25 cellular contexts compared by ENCODE assay signal in the genomic region with DNA sequence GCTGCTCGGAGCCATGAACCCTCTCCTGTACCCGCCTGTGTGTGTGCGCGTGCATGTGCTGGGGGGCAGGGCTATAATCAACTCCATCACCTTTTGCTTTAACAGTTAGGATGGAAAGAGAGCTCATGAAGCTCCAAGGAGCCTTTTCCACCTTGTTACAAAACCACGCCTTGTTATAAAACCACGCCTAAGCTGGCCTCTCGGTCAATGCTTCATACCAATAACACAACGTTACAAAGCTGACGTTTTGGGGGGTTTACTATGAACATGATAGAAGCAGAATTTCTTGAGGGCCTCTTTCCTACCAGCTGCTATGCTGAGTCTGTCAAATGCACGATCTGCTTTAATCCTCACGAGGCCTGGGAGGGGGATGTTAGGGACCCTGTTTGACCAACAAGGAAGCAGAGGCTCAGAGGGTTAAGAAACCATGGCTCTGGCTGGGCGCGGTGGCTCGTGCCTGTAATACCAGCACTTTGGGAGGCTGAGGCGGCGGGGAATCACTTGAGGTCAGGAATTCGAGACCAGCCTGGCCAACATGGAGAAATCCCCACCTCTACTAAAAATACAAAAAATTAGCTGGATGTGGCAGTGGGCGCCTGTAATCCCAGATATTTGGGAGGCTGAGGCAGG. TPM values are rescaled to one million over a fixed set of nuclear protein-coding genes. Genes with fewer than 3 reads are reported as not detected.
DNase-seq lines count a peak whose midpoint lies in the region; ATAC-seq and TF ChIP-seq lines count a peak whose summit lies in the region.
"Had no signal": no experiment of that assay in that cellular context is flagged by ENCODE, and none has a peak within 500 bp of the region (broad histone marks: within the 10 kb centered on the region; RNA-seq: fewer than 3 reads in every experiment).

No MANE protein-coding gene starts in this region.

- H3K27ac ChIP-seq in ascending aorta: peak overlapping the region; percentile 41 to 70
- H3K27ac ChIP-seq in fibroblast of lung (ENCODE audit: insufficient read depth, low read length): peak overlapping the region; percentile 77
- peak overlapping the region; percentile 79 for H3K27ac ChIP-seq in osteoblast (ENCODE audit: low read depth, low read length)
- H3K27ac ChIP-seq in thyroid gland: peak overlapping the region in 2 of 3 donors; percentile 45 to 65

- no peak for DNase-seq in ascending aorta (ENCODE audit: low spot score in 2 of 2)
- DNase-seq in fibroblast of lung (ENCODE audit: low read depth in 2 of 2): no peak
- peak; percentile 23 for DNase-seq in osteoblast (ENCODE audit: insufficient read length, low spot score, missing footprints)
- no peak for DNase-seq in thyroid gland
- DNase-seq in NCI-H748 treated with DMSO at 0.1 percent for 48 hours (lab: John Stamatoyannopoulos, UW): no peak
- no peak for DNase-seq in NCI-H82 (lab: John Stamatoyannopoulos, UW)
- DNase-seq: activated CD4-positive, alpha-beta T cell treated with anti-CD3 and anti-CD28 coated beads for 48 hours; activated CD8-positive, alpha-beta memory T cell treated with anti-CD3 and anti-CD28 coated beads, Interleukin-2, amount 10 ng/mL, durations not matched to agents 7 days and 5 days; activated naive CD4-positive, alpha-beta T cell treated with anti-CD3 and anti-CD28 coated beads, Interleukin-2, amount 50 U/mL, for 16 hours; CD4-positive, CD25-positive, alpha-beta regulatory T cell; effector CD8-positive, alpha-beta T cell; IMR-90; NCI-H1105 treated with DMSO at 0.1 percent for 48 hours; NCI-H2081; NK-92 treated with Interleukin-12 subunit alpha and Interleukin-12 subunit beta, amount 100 ng/mL, for 24 hours; T-helper 17 cell had no signal

- 92 to 95% methylated on average over 14 to 18 of the region's 18 CpGs for WGBS in thyroid gland, 2 donors

- H3K9me3 ChIP-seq in ascending aorta: no peaks in the 10 kb centered on the region
- no peaks in the 10 kb centered on the region for H3K9me3 ChIP-seq in fibroblast of lung (ENCODE audit: control insufficient read depth, insufficient read depth, low read depth, low read length)
- no peaks in the 10 kb centered on the region for H3K9me3 ChIP-seq in osteoblast (ENCODE audit: low read depth, low read length)
- no peaks in the 10 kb centered on the region for H3K9me3 ChIP-seq in thyroid gland

- no peak overlapping the region for H3K9ac ChIP-seq in fibroblast of lung (ENCODE audit: insufficient read depth, low read length)

- TF ChIP-seq POLR2A in thyroid gland (IDR thresholded peaks at IDR 0.05): no peak

- H4K20me1 ChIP-seq in fibroblast of lung (ENCODE audit: control insufficient read depth, extremely low read depth, insufficient read depth, low read length) (no peaks in the 10 kb centered on the region), osteoblast (ENCODE audit: insufficient read depth, low read length) (peaks cover 14% of the 10 kb centered on the region)

- no peak overlapping the region for H3K4me2 ChIP-seq in fibroblast of lung (ENCODE audit: extremely low read depth, insufficient read depth, low read length)
- no peak overlapping the region for H3K4me2 ChIP-seq in osteoblast (ENCODE audit: insufficient read depth, low read length)

- no peak for TF ChIP-seq CTCF in ascending aorta (IDR thresholded peaks at IDR 0.05)
- TF ChIP-seq CTCF in fibroblast of lung (conservative IDR thresholded peaks at IDR 0.05 in 1 of 2, IDR thresholded peaks at IDR 0.05 in 1 of 2; ENCODE audit: low read depth in 1 of 2, low read length in 2 of 2): no peak
- TF ChIP-seq CTCF in osteoblast (IDR thresholded peaks at IDR 0.05; ENCODE audit: extremely low read depth, low read depth, low read length): no peak
- no peak for TF ChIP-seq CTCF in thyroid gland (IDR thresholded peaks at IDR 0.05)

- H2AFZ ChIP-seq in fibroblast of lung (ENCODE audit: low read length): no peak overlapping the region
- H2AFZ ChIP-seq in osteoblast (ENCODE audit: low read length): no peak overlapping the region

- intact Hi-C loops in ascending aorta (cut with DNase I): no loop called here
- intact Hi-C loops in thyroid gland (cut with DNase I): no loop called here

- no peaks in the 10 kb centered on the region for H3K27me3 ChIP-seq in ascending aorta
- H3K27me3 ChIP-seq in fibroblast of lung (ENCODE audit: control insufficient read depth, insufficient read depth, low read length): no peaks in the 10 kb centered on the region
- no peaks in the 10 kb centered on the region for H3K27me3 ChIP-seq in osteoblast (ENCODE audit: insufficient read depth, low read length)
- H3K27me3 ChIP-seq in thyroid gland: no peaks in the 10 kb centered on the region

- H3K4me3 ChIP-seq in ascending aorta: no peak overlapping the region
- no peak overlapping the region for H3K4me3 ChIP-seq in fibroblast of lung (replicated peaks in 1 of 4; ENCODE audit: control extremely low read depth in 1 of 4, insufficient read depth in 1 of 4, low read depth in 3 of 4, low read length in 4 of 4)
- H3K4me3 ChIP-seq in osteoblast (ENCODE audit: insufficient read depth, low read length): no peak overlapping the region
- H3K4me3 ChIP-seq in thyroid gland (replicated peaks in 1 of 3): no peak overlapping the region

- H3K4me1 ChIP-seq in ascending aorta (peaks cover 0 to 14% of the 10 kb centered on the region in 2 donors), fibroblast of lung (ENCODE audit: control insufficient read depth, extremely low read depth, insufficient read depth, low read length) (peaks cover 13% of the 10 kb centered on the region), osteoblast (ENCODE audit: insufficient read depth, low read length) (peaks cover 7% of the 10 kb centered on the region), thyroid gland (peaks cover 4 to 15% of the 10 kb centered on the region in 2 donors)

- H3K79me2 ChIP-seq in fibroblast of lung (ENCODE audit: control insufficient read depth, insufficient read depth, low read length) (no peaks in the 10 kb centered on the region), osteoblast (ENCODE audit: insufficient read depth, low read length) (no peaks in the 10 kb centered on the region)

- H3K36me3 ChIP-seq in ascending aorta (peaks cover 91 to 100% of the 10 kb centered on the region in 2 donors), fibroblast of lung (ENCODE audit: control insufficient read depth, insufficient read depth, low read length) (peaks cover 55% of the 10 kb centered on the region), osteoblast (ENCODE audit: insufficient read depth, low read length) (peaks cover 92% of the 10 kb centered on the region), thyroid gland (peaks cover 69 to 74% of the 10 kb centered on the region in 2 donors)

- ATAC-seq in HG03045 (IDR thresholded peaks at IDR 0.05; ENCODE audit: unreplicated experiment): no peak
- ATAC-seq: activated CD8-positive, alpha-beta memory T cell treated with anti-CD3 and anti-CD28 coated beads, Interleukin-2, amount 10 ng/mL, durations not matched to agents 7 days and 5 days; esophagus mucosa; Panc1; T-helper 17 cell had no signal

RNA-seq across cellular contexts. Expression of a gene that starts 11.9 kb away (rescaled TPM):
- 8.1 TPM for total RNA-seq in ascending aorta
- 2.6 and 7.3 TPM in 2 replicates for total RNA-seq in fibroblast of lung
- 0.77 and 1.6 TPM in 2 replicates for polyA plus RNA-seq in fibroblast of lung
- polyA plus RNA-seq in fibroblast of lung (2012): 1.5 and 3.1 TPM in 2 replicates
- polyA minus RNA-seq in fibroblast of lung (ENCODE audit: low replicate concordance): 0.33 and 0.47 TPM in 2 replicates
- 10.6 and 18.1 TPM in 2 replicates for total RNA-seq in osteoblast
- 10 to 100 TPM in 3 of 4 donors, 1 to 10 TPM in 1; 9.0 to 48.8 (median 26.3) TPM for total RNA-seq in thyroid gland

RNA-seq across cellular contexts. Expression of a gene that starts 21.3 kb away (rescaled TPM):
- total RNA-seq in ascending aorta (15.2 TPM), fibroblast of lung (6.4 and 8.3 TPM in 2 replicates), osteoblast (12.3 and 12.7 TPM in 2 replicates), thyroid gland (10 to 100 TPM; 14.3 to 27.2 (median 17.8) TPM)
- polyA plus RNA-seq in fibroblast of lung: 1.1 and 1.7 TPM in 2 replicates
- 1.0 and 1.3 TPM in 2 replicates for polyA plus RNA-seq in fibroblast of lung (2012)
- 1.5 and 2.4 TPM in 2 replicates for polyA minus RNA-seq in fibroblast of lung (ENCODE audit: low replicate concordance)

RNA-seq across cellular contexts. Expression of a gene that starts 22.4 kb away (rescaled TPM):
- total RNA-seq in ascending aorta: 205 TPM
- 212 and 271 TPM in 2 replicates for total RNA-seq in fibroblast of lung
- 271 and 332 TPM in 2 replicates for polyA plus RNA-seq in fibroblast of lung
- 391 and 411 TPM in 2 replicates for polyA plus RNA-seq in fibroblast of lung (2012)
- 60.7 and 77.6 TPM in 2 replicates for polyA minus RNA-seq in fibroblast of lung (ENCODE audit: low replicate concordance)
- 235 and 265 TPM in 2 replicates for total RNA-seq in osteoblast
- total RNA-seq in thyroid gland: 100 to 1,000 TPM; 115 to 325 (median 195) TPM

RNA-seq across cellular contexts. Expression of a gene that starts 52.0 kb away (rescaled TPM):
- total RNA-seq in ascending aorta: 48.0 TPM
- 32.1 and 39.8 TPM in 2 replicates for total RNA-seq in fibroblast of lung
- polyA plus RNA-seq in fibroblast of lung: 59.4 and 72.9 TPM in 2 replicates
- 64.1 and 75.1 TPM in 2 replicates for polyA plus RNA-seq in fibroblast of lung (2012)
- 72.2 and 78.5 TPM in 2 replicates for polyA minus RNA-seq in fibroblast of lung (ENCODE audit: low replicate concordance)
- 40.5 and 42.1 TPM in 2 replicates for total RNA-seq in osteoblast
- 100 to 1,000 TPM in 1 of 4 donors, 10 to 100 TPM in 3; 57.8 to 148 (median 82.7) TPM for total RNA-seq in thyroid gland

RNA-seq across cellular contexts. Expression of a gene that starts 55.6 kb away (rescaled TPM):
- total RNA-seq in ascending aorta (not detected), fibroblast of lung (not detected in 2 replicates), osteoblast (not detected in 2 replicates), thyroid gland (not detected)
- polyA plus RNA-seq in fibroblast of lung: not detected in 2 replicates
- polyA plus RNA-seq in fibroblast of lung (2012): not detected in 2 replicates
- not detected in 2 replicates for polyA minus RNA-seq in fibroblast of lung (ENCODE audit: low replicate concordance)
- total RNA-seq: activated CD8-positive, alpha-beta memory T cell treated with anti-CD3 and anti-CD28 coated beads, Interleukin-2, amount 10 ng/mL, durations not matched to agents 7 days and 5 days; activated T-helper 1 cell treated with anti-CD3 and anti-CD28 coated beads, Interleukin-12 subunit alpha, Interleukin-12 subunit beta, Interleukin-2, Interleukin-4 antibody, amounts not matched to agents 30 ng/mL and 10 ng/mL and 1 ng/mL, durations not matched to agents 14 hours and 24 hours and 36 hours; chondrocyte; esophagus mucosa; IMR-90; NCI-H460; renal cortical epithelial cell; SK-MEL-5; subcutaneous adipose tissue had no signal
- polyA plus RNA-seq: IMR-90 had no signal
